7 cellular contexts compared by ENCODE assay signal in genomic region chr19:58544591-58545285, GRCh38. TPM values are rescaled to one million over a fixed set of nuclear protein-coding genes. Genes with fewer than 3 reads are reported as not detected.
DNase-seq lines count a peak whose midpoint lies in the region; ATAC-seq lines count a peak whose summit lies in the region.

No MANE protein-coding gene starts in this region.

- peaks cover 4% of the 10 kb centered on the region for H3K9me3 ChIP-seq in SJSA1 (replicated peaks)

- DNase-seq in SJSA1 (ENCODE audit: low read depth in 1 of 2, low spot score in 2 of 2) (peak; percentile 27 to 67), mesenteric fat pad (ENCODE audit: low spot score) (peak; percentile 93), DMS114 treated with DMSO at 0.1 percent for 48 hours (lab: John Stamatoyannopoulos, UW; ENCODE audit: unreplicated experiment) (no peak)

- ATAC-seq in GM18867 (IDR thresholded peaks at IDR 0.05; ENCODE audit: unreplicated experiment) (peak; percentile 53), HG02884 (IDR thresholded peaks at IDR 0.05; ENCODE audit: unreplicated experiment) (peak; percentile 46)

- H3K36me3 Mint-ChIP-seq in dendritic cell treated with granulocyte-macrophage colony-stimulating factor and Interleukin-4, amounts not matched to agents 40 ng/mL and 50 ng/mL, for 4 days (ENCODE audit: low read depth) = peaks cover 54% of the 10 kb centered on the region

- H3K9me3 Mint-ChIP-seq in dendritic cell treated with granulocyte-macrophage colony-stimulating factor and Interleukin-4, amounts not matched to agents 40 ng/mL and 50 ng/mL, for 4 days = no peaks in the 10 kb centered on the region

- H3K27ac Mint-ChIP-seq in dendritic cell treated with granulocyte-macrophage colony-stimulating factor and Interleukin-4, amounts not matched to agents 40 ng/mL and 50 ng/mL, for 4 days = peak overlapping the region; percentile 95

- peak overlapping the region; percentile 92 for H3K4me3 Mint-ChIP-seq in dendritic cell treated with granulocyte-macrophage colony-stimulating factor and Interleukin-4, amounts not matched to agents 40 ng/mL and 50 ng/mL, for 4 days

- H3K4me1 Mint-ChIP-seq in dendritic cell treated with granulocyte-macrophage colony-stimulating factor and Interleukin-4, amounts not matched to agents 40 ng/mL and 50 ng/mL, for 4 days (ENCODE audit: low read depth) = peaks cover 46% of the 10 kb centered on the region

- peak overlapping the region; percentile 55 for H3K27ac ChIP-seq in SJSA1
- peak overlapping the region; percentile 97 for H3K27ac ChIP-seq in temporal lobe (ENCODE audit: low read depth, low read length)

- H3K27me3 Mint-ChIP-seq in dendritic cell treated with granulocyte-macrophage colony-stimulating factor and Interleukin-4, amounts not matched to agents 40 ng/mL and 50 ng/mL, for 4 days = no peaks in the 10 kb centered on the region

- H3K27me3 ChIP-seq in SJSA1 (replicated peaks) = no peaks in the 10 kb centered on the region

- H3K4me1 ChIP-seq in SJSA1 (replicated peaks) = peaks cover 16% of the 10 kb centered on the region

- peaks cover 50% of the 10 kb centered on the region for H3K36me3 ChIP-seq in SJSA1

- peak overlapping the region; percentile 99 for H3K4me3 ChIP-seq in SJSA1

- intact Hi-C loops in dendritic cell treated with granulocyte-macrophage colony-stimulating factor and Interleukin-4, amounts not matched to agents 40 ng/mL and 50 ng/mL, for 4 days (cut with micrococcal nuclease) = loop anchor here (2.0 kb wide), 1 partner anchor 14 kb away; the partner anchor contains the start of gene UBE2M

RNA-seq across cellular contexts. Expression of gene TRIM28, which starts 0.9 kb away (rescaled TPM):
- total RNA-seq in SJSA1 (2014; rRNA removed; shearing (Covaris generic)) = 343 and 432 TPM in 2 replicates
- 185 TPM for total RNA-seq in mesenteric fat pad
- total RNA-seq in temporal lobe = 289 TPM

RNA-seq across cellular contexts. Expression of gene CHMP2A, which starts 10.2 kb away (rescaled TPM):
- 92.8 and 116 TPM in 2 replicates for total RNA-seq in SJSA1 (2014; rRNA removed; shearing (Covaris generic))
- total RNA-seq in mesenteric fat pad (116 TPM), temporal lobe (48.7 TPM)

RNA-seq across cellular contexts. Expression of gene UBE2M, which starts 13.7 kb away (rescaled TPM):
- 79.2 and 109 TPM in 2 replicates for total RNA-seq in SJSA1 (2014; rRNA removed; shearing (Covaris generic))
- total RNA-seq in mesenteric fat pad (69.4 TPM), temporal lobe (37.1 TPM)

RNA-seq across cellular contexts. Expression of gene ZBTB45, which starts 25.1 kb away (rescaled TPM):
- total RNA-seq in SJSA1 (2014; rRNA removed; shearing (Covaris generic)) = 4.2 and 4.7 TPM in 2 replicates
- total RNA-seq in mesenteric fat pad (11.8 TPM), temporal lobe (5.2 TPM)

RNA-seq across cellular contexts. Expression of gene MZF1, which starts 28.4 kb away (rescaled TPM):
- total RNA-seq in SJSA1 (2014; rRNA removed; shearing (Covaris generic)) = 5.0 and 7.4 TPM in 2 replicates
- 16.2 TPM for total RNA-seq in mesenteric fat pad
- 9.6 TPM for total RNA-seq in temporal lobe
